8 cellular contexts compared by ENCODE assay signal in genomic region chr1:182616130-182617074, GRCh38. TPM values are rescaled to one million over a fixed set of nuclear protein-coding genes. Genes with fewer than 3 reads are reported as not detected.
A peak's percentile ranks its signal among the peaks of the same experiment; 100 is the strongest.
DNase-seq lines count a peak whose midpoint lies in the region; ATAC-seq lines count a peak whose summit lies in the region.

No MANE protein-coding gene starts in this region.

- no peaks in the 10 kb centered on the region for H3K27me3 ChIP-seq in naive thymus-derived CD4-positive, alpha-beta T cell (ENCODE audit: control insufficient read depth in 2 of 2, insufficient read depth in 2 of 2, low read length in 2 of 2)

- H3K27me3 Mint-ChIP-seq in activated CD4-positive, alpha-beta memory T cell treated with anti-CD3 and anti-CD28 coated beads for 36 hours, result peaks cover 12% of the 10 kb centered on the region
- H3K27me3 Mint-ChIP-seq in naive thymus-derived CD4-positive, alpha-beta T cell, result peaks cover 0 to 64% (median 24%) of the 10 kb centered on the region in 5 donors

- CTCF ChIA-PET in activated CD4-positive, alpha-beta memory T cell treated with anti-CD3 and anti-CD28 coated beads for 36 hours (lab: Charles Lee), result interaction anchor here (1.0 to 6.0 kb wide), 8 partner anchors 10 to 171 kb away, joined by 3 to 45 read pairs (median 12); no protein-coding TSS in a partner anchor
- CTCF ChIA-PET in naive thymus-derived CD4-positive, alpha-beta T cell (lab: Charles Lee), result interaction anchor here (0.6 to 4.0 kb wide), 5 partner anchors 11 to 168 kb away, joined by 3 to 25 read pairs (median 4); no protein-coding TSS in a partner anchor

- peak overlapping the region; percentile 77 for H3K4me3 Mint-ChIP-seq in activated CD4-positive, alpha-beta memory T cell treated with anti-CD3 and anti-CD28 coated beads for 36 hours
- H3K4me3 Mint-ChIP-seq in naive thymus-derived CD4-positive, alpha-beta T cell, result peak overlapping the region; percentile 74 to 87 (median 84)
- H3K4me3 Mint-ChIP-seq in stimulated activated effector memory CD8-positive, alpha-beta T cell treated with anti-CD3 and anti-CD28 coated beads, Interleukin-12 subunit alpha, Interleukin-12 subunit beta, amount 100 ng/mL, for 72 hours, result peak overlapping the region; percentile 74

- H3K27ac ChIP-seq in naive thymus-derived CD4-positive, alpha-beta T cell (ENCODE audit: low read depth, low read length), result no peak overlapping the region

- intact Hi-C loops in activated CD4-positive, alpha-beta memory T cell treated with anti-CD3 and anti-CD28 coated beads for 36 hours (cut with micrococcal nuclease), result loop anchor here (1.0 to 2.0 kb wide), 5 partner anchors 8 to 368 kb away; no protein-coding TSS in a partner anchor
- intact Hi-C loops in naive thymus-derived CD4-positive, alpha-beta T cell (cut with micrococcal nuclease), result loop anchor here (1.0 to 5.0 kb wide), 10 partner anchors 10 to 1219 kb away; partner anchors contain the start of genes RGS16 (in 2 of the 2), ARPC5 (in 1 of the 2), NPL (in 1 of the 2) and SMG7 (in 1 of the 2)

- peak; percentile 62 for DNase-seq in SKM-1 treated with dmso at 0.1 percent for 144 hours (lab: John Stamatoyannopoulos, UW; ENCODE audit: unreplicated experiment)
- no peak for DNase-seq in SKM-1 (lab: John Stamatoyannopoulos, UW; ENCODE audit: unreplicated experiment)
- peak; percentile 98 for DNase-seq in NCI-H446 (lab: John Stamatoyannopoulos, UW)
- DNase-seq in activated CD4-positive, alpha-beta memory T cell treated with anti-CD3 and anti-CD28 coated beads for 36 hours, result peak; percentile 94
- DNase-seq in effector CD8-positive, alpha-beta T cell (lab: John Stamatoyannopoulos, UW), result peak; percentile 69
- DNase-seq in naive thymus-derived CD4-positive, alpha-beta T cell, result peak; percentile 66 to 92 (median 90)
- peak; percentile 77 to 95 for DNase-seq in stimulated activated effector memory CD8-positive, alpha-beta T cell treated with anti-CD3 and anti-CD28 coated beads, Interleukin-12 subunit alpha, Interleukin-12 subunit beta, amount 100 ng/mL, for 72 hours (ENCODE audit: low spot score in 2 of 2)

- peaks cover 15 to 32% of the 10 kb centered on the region in 2 donors for H3K4me1 ChIP-seq in naive thymus-derived CD4-positive, alpha-beta T cell (ENCODE audit: control insufficient read depth in 2 of 2, insufficient read depth in 2 of 2, low read length in 2 of 2)

- H3K9me3 ChIP-seq in naive thymus-derived CD4-positive, alpha-beta T cell (ENCODE audit: control insufficient read depth in 2 of 3, low read length in 3 of 3), result no peaks in the 10 kb centered on the region

- peak overlapping the region; percentile 54 for H3K4me3 ChIP-seq in naive thymus-derived CD4-positive, alpha-beta T cell (ENCODE audit: low read length)

- H3K4me1 Mint-ChIP-seq in activated CD4-positive, alpha-beta memory T cell treated with anti-CD3 and anti-CD28 coated beads for 36 hours (ENCODE audit: low read depth), result peaks cover 64% of the 10 kb centered on the region
- peaks cover 28 to 70% (median 32%) of the 10 kb centered on the region in 7 donors for H3K4me1 Mint-ChIP-seq in naive thymus-derived CD4-positive, alpha-beta T cell
- peaks cover 71% of the 10 kb centered on the region for H3K4me1 Mint-ChIP-seq in stimulated activated effector memory CD8-positive, alpha-beta T cell treated with anti-CD3 and anti-CD28 coated beads, Interleukin-12 subunit alpha, Interleukin-12 subunit beta, amount 100 ng/mL, for 72 hours

- H3K9me3 Mint-ChIP-seq in activated CD4-positive, alpha-beta memory T cell treated with anti-CD3 and anti-CD28 coated beads for 36 hours, result peaks cover 7% of the 10 kb centered on the region
- H3K9me3 Mint-ChIP-seq in naive thymus-derived CD4-positive, alpha-beta T cell, result peaks cover 0 to 14% (median 9%) of the 10 kb centered on the region in 11 donors
- H3K9me3 Mint-ChIP-seq in stimulated activated effector memory CD8-positive, alpha-beta T cell treated with anti-CD3 and anti-CD28 coated beads, Interleukin-12 subunit alpha, Interleukin-12 subunit beta, amount 100 ng/mL, for 72 hours, result peaks cover 3% of the 10 kb centered on the region

- peaks cover 9% of the 10 kb centered on the region for H3K36me3 Mint-ChIP-seq in activated CD4-positive, alpha-beta memory T cell treated with anti-CD3 and anti-CD28 coated beads for 36 hours
- H3K36me3 Mint-ChIP-seq in naive thymus-derived CD4-positive, alpha-beta T cell, result peaks cover 0 to 11% (median 6%) of the 10 kb centered on the region in 5 donors
- H3K36me3 Mint-ChIP-seq in stimulated activated effector memory CD8-positive, alpha-beta T cell treated with anti-CD3 and anti-CD28 coated beads, Interleukin-12 subunit alpha, Interleukin-12 subunit beta, amount 100 ng/mL, for 72 hours, result peaks cover 18% of the 10 kb centered on the region

- H3K36me3 ChIP-seq in naive thymus-derived CD4-positive, alpha-beta T cell (ENCODE audit: control insufficient read depth in 2 of 3, insufficient read depth in 3 of 3, low read length in 3 of 3), result no peaks in the 10 kb centered on the region

- peak overlapping the region; percentile 89 for H3K27ac Mint-ChIP-seq in activated CD4-positive, alpha-beta memory T cell treated with anti-CD3 and anti-CD28 coated beads for 36 hours
- H3K27ac Mint-ChIP-seq in naive thymus-derived CD4-positive, alpha-beta T cell, result peak overlapping the region; percentile 74 to 95 (median 91)
- H3K27ac Mint-ChIP-seq in stimulated activated effector memory CD8-positive, alpha-beta T cell treated with anti-CD3 and anti-CD28 coated beads, Interleukin-12 subunit alpha, Interleukin-12 subunit beta, amount 100 ng/mL, for 72 hours, result peak overlapping the region; percentile 90

- POLR2A ChIA-PET in activated CD4-positive, alpha-beta memory T cell treated with anti-CD3 and anti-CD28 coated beads for 36 hours (lab: Charles Lee), result interaction anchor here (1.6 to 5.7 kb wide), 7 partner anchors 8 to 224 kb away, joined by 4 to 83 read pairs (median 15); partner anchors contain the start of gene RGS16
- POLR2A ChIA-PET in naive thymus-derived CD4-positive, alpha-beta T cell (lab: Charles Lee), result interaction anchor here (1.3 to 3.3 kb wide), 7 partner anchors 10 to 174 kb away, joined by 3 to 26 read pairs (median 6); partner anchors contain the start of genes RGS16 and RNASEL

- ATAC-seq in HG03196 (IDR thresholded peaks at IDR 0.05; ENCODE audit: unreplicated experiment), result peak; percentile 69
- peak; percentile 94 for ATAC-seq in naive thymus-derived CD4-positive, alpha-beta T cell
- ATAC-seq in stimulated activated effector memory CD8-positive, alpha-beta T cell treated with anti-CD3 and anti-CD28 coated beads, Interleukin-12 subunit alpha, Interleukin-12 subunit beta, amount 100 ng/mL, for 72 hours, result peak; percentile 94

RNA-seq across cellular contexts. Expression of gene RGS16, which starts 12.2 kb away (rescaled TPM):
- 10 to 100 TPM; 49.8 to 51.9 TPM for total RNA-seq in activated CD4-positive, alpha-beta memory T cell treated with anti-CD3 and anti-CD28 coated beads for 36 hours
- 10 to 100 TPM in 1 of 5 experiments, 1 to 10 TPM in 2, under 1 TPM in 2; 0.49 to 17.5 (median 3.4) TPM for total RNA-seq in naive thymus-derived CD4-positive, alpha-beta T cell
- polyA plus RNA-seq in naive thymus-derived CD4-positive, alpha-beta T cell, result under 1 TPM; 0.10 to 0.27 TPM

RNA-seq across cellular contexts. Expression of gene RNASEL, which starts 27.3 kb away (rescaled TPM):
- 1 to 10 TPM; 4.5 TPM for total RNA-seq in activated CD4-positive, alpha-beta memory T cell treated with anti-CD3 and anti-CD28 coated beads for 36 hours
- total RNA-seq in naive thymus-derived CD4-positive, alpha-beta T cell, result 10 to 100 TPM in 3 of 5 experiments, 1 to 10 TPM in 2; 5.7 to 34.9 (median 12.1) TPM
- polyA plus RNA-seq in naive thymus-derived CD4-positive, alpha-beta T cell, result 10 to 100 TPM in 1 of 2 donors, 1 to 10 TPM in 1; 8.2 to 15.1 TPM
